In genomic region chr10:68876246-68876918, GRCh38 we compare ENCODE assay signal across 1 cellular context.
TF ChIP-seq lines count a peak whose summit lies in the region.

No MANE protein-coding gene starts in this region.

TF ChIP-seq in H1, 55 proteins besides CTCF, POLR2A, EP300 and RAD21 (continued from another document):
- TF ChIP-seq CREB1 (IDR thresholded peaks at IDR 0.05): no peak
